ENCODE assay signal across 8 cellular contexts in genomic region chr22:29838599-29838956, GRCh38. TPM values are rescaled to one million over a fixed set of nuclear protein-coding genes. Genes with fewer than 3 reads are reported as not detected.
A peak's percentile ranks its signal among the peaks of the same experiment; 100 is the strongest.
DNase-seq lines count a peak whose midpoint lies in the region; ATAC-seq and TF ChIP-seq lines count a peak whose summit lies in the region.

No MANE protein-coding gene starts in this region.

- H3K27ac Mint-ChIP-seq in activated naive CD4-positive, alpha-beta T cell treated with anti-CD3 and anti-CD28 coated beads, Interleukin-2, amount 10 ng/mL, durations not matched to agents 7 days and 5 days = peak overlapping the region; percentile 87
- H3K27ac Mint-ChIP-seq in activated naive CD8-positive, alpha-beta T cell treated with anti-CD3 and anti-CD28 coated beads for 36 hours = peak overlapping the region; percentile 93

- no peaks in the 10 kb centered on the region for H3K9me3 Mint-ChIP-seq in activated naive CD4-positive, alpha-beta T cell treated with anti-CD3 and anti-CD28 coated beads, Interleukin-2, amount 10 ng/mL, durations not matched to agents 7 days and 5 days
- no peaks in the 10 kb centered on the region for H3K9me3 Mint-ChIP-seq in activated naive CD8-positive, alpha-beta T cell treated with anti-CD3 and anti-CD28 coated beads for 36 hours

- peak overlapping the region in 3 of 4 donors; percentile 87 to 96 (median 89) for H3K4me3 ChIP-seq in transverse colon

- no peak for TF ChIP-seq CTCF in transverse colon (IDR thresholded peaks at IDR 0.05)

- H3K36me3 Mint-ChIP-seq in activated naive CD4-positive, alpha-beta T cell treated with anti-CD3 and anti-CD28 coated beads, Interleukin-2, amount 10 ng/mL, durations not matched to agents 7 days and 5 days = peaks cover 17% of the 10 kb centered on the region
- H3K36me3 Mint-ChIP-seq in activated naive CD8-positive, alpha-beta T cell treated with anti-CD3 and anti-CD28 coated beads for 36 hours = peaks cover 5% of the 10 kb centered on the region

- H3K4me1 Mint-ChIP-seq in activated naive CD4-positive, alpha-beta T cell treated with anti-CD3 and anti-CD28 coated beads, Interleukin-2, amount 10 ng/mL, durations not matched to agents 7 days and 5 days = peaks cover 31% of the 10 kb centered on the region
- peaks cover 33% of the 10 kb centered on the region for H3K4me1 Mint-ChIP-seq in activated naive CD8-positive, alpha-beta T cell treated with anti-CD3 and anti-CD28 coated beads for 36 hours

- no peaks in the 10 kb centered on the region for H3K27me3 Mint-ChIP-seq in activated naive CD4-positive, alpha-beta T cell treated with anti-CD3 and anti-CD28 coated beads, Interleukin-2, amount 10 ng/mL, durations not matched to agents 7 days and 5 days
- no peaks in the 10 kb centered on the region for H3K27me3 Mint-ChIP-seq in activated naive CD8-positive, alpha-beta T cell treated with anti-CD3 and anti-CD28 coated beads for 36 hours

- intact Hi-C loops in transverse colon (cut with DNase I; ENCODE audit: low total_unique reads) = loop anchor here (10.0 kb wide), 1 partner anchor 166 kb away; no protein-coding TSS in a partner anchor

- no peaks in the 10 kb centered on the region for H3K27me3 ChIP-seq in layer of hippocampus (ENCODE audit: control insufficient read depth, insufficient read depth, low read length)
- no peaks in the 10 kb centered on the region for H3K27me3 ChIP-seq in transverse colon

- WGBS in transverse colon (ENCODE audit: low coverage in 1 of 2), 2 donors = 0 to 23% methylated on average over 2 to 5 of the region's 5 CpGs

- H3K9me3 ChIP-seq in transverse colon = no peaks in the 10 kb centered on the region

- ATAC-seq in GM21367 (IDR thresholded peaks at IDR 0.05; ENCODE audit: unreplicated experiment) = no peak

- no peak for TF ChIP-seq POLR2A in transverse colon (IDR thresholded peaks at IDR 0.05)

- in situ Hi-C loops in transverse colon (cut with MboI; ENCODE audit: low pct_ligation_motif_present in 1 of 4, low pct_unique_long_range_greater_than_20kb in 1 of 4, low sequenced_read_pairs in 3 of 4) = loop anchor here in 2 of 4 donors (25.0 kb wide), 1 partner anchor 174 kb away; no protein-coding TSS in a partner anchor

- no peak for TF ChIP-seq EP300 in transverse colon (IDR thresholded peaks at IDR 0.05; ENCODE audit: low read depth)

- no peak for DNase-seq in activated naive CD4-positive, alpha-beta T cell treated with anti-CD3 and anti-CD28 coated beads, Interleukin-2, amount 10 ng/mL, durations not matched to agents 7 days and 5 days
- no peak for DNase-seq in activated naive CD4-positive, alpha-beta T cell treated with anti-CD3 and anti-CD28 coated beads, Interleukin-2, amount 50 U/mL, for 16 hours
- DNase-seq in activated naive CD8-positive, alpha-beta T cell treated with anti-CD3 and anti-CD28 coated beads for 36 hours = no peak
- DNase-seq in transverse colon = no peak
- DNase-seq in putamen (ENCODE audit: low spot score) = no peak
- DNase-seq in OCI-M1 (lab: John Stamatoyannopoulos, UW) = no peak

- CTCF ChIA-PET in activated naive CD4-positive, alpha-beta T cell treated with anti-CD3 and anti-CD28 coated beads, Interleukin-2, amount 10 ng/mL, durations not matched to agents 7 days and 5 days (lab: Charles Lee) = interaction anchor here (0.7 to 1.3 kb wide), 2 partner anchors 170 to 1019 kb away, joined by 3 read pairs; no protein-coding TSS in a partner anchor

- H3K36me3 ChIP-seq in transverse colon = peaks cover 0 to 3% (median 0%) of the 10 kb centered on the region in 4 donors

- peaks cover 8 to 34% (median 13%) of the 10 kb centered on the region in 4 donors for H3K4me1 ChIP-seq in transverse colon

- H3K4me3 Mint-ChIP-seq in activated naive CD4-positive, alpha-beta T cell treated with anti-CD3 and anti-CD28 coated beads, Interleukin-2, amount 10 ng/mL, durations not matched to agents 7 days and 5 days = peak overlapping the region; percentile 95
- H3K4me3 Mint-ChIP-seq in activated naive CD8-positive, alpha-beta T cell treated with anti-CD3 and anti-CD28 coated beads for 36 hours = peak overlapping the region; percentile 89

- H3K27ac ChIP-seq in layer of hippocampus (ENCODE audit: low read depth, low read length) (peak overlapping the region; percentile 70), transverse colon (peak overlapping the region; percentile 73 to 90 (median 88))

RNA-seq across cellular contexts. Expression of gene ASCC2, which starts 0.5 kb away (rescaled TPM):
- total RNA-seq in activated naive CD8-positive, alpha-beta T cell treated with anti-CD3 and anti-CD28 coated beads for 36 hours = 10 to 100 TPM; 70.9 to 73.5 TPM
- total RNA-seq in transverse colon = 10 to 100 TPM; 46.8 to 69.4 (median 62.2) TPM

RNA-seq across cellular contexts. Expression of gene MTMR3, which starts 44.4 kb away (rescaled TPM):
- 10 to 100 TPM; 16.3 to 16.9 TPM for total RNA-seq in activated naive CD8-positive, alpha-beta T cell treated with anti-CD3 and anti-CD28 coated beads for 36 hours
- 10 to 100 TPM; 52.5 to 92.7 (median 70.2) TPM for total RNA-seq in transverse colon
